In genomic region chr11:22930816-22931594, GRCh38 we compare ENCODE assay signal across 14 cellular contexts.
A peak's percentile ranks its signal among the peaks of the same experiment; 100 is the strongest.
DNase-seq lines count a peak whose midpoint lies in the region; ATAC-seq and TF ChIP-seq lines count a peak whose summit lies in the region.
"Had no signal": no experiment of that assay in that cellular context is flagged by ENCODE, and none has a peak within 500 bp of the region (broad histone marks: within the 10 kb centered on the region; RNA-seq: fewer than 3 reads in every experiment).

No MANE protein-coding gene starts in this region.

- H3K79me2 ChIP-seq in hepatocyte, result peaks cover 2% of the 10 kb centered on the region

- H3K27me3 ChIP-seq in hepatocyte, result no peaks in the 10 kb centered on the region
- H3K27me3 ChIP-seq in left ventricle myocardium inferior (ENCODE audit: low read depth), result no peaks in the 10 kb centered on the region

- H3K4me2 ChIP-seq in hepatocyte, result no peak overlapping the region

- ATAC-seq in GM18499 (IDR thresholded peaks at IDR 0.05; ENCODE audit: insufficient read depth, unreplicated experiment), result peak; percentile 96
- ATAC-seq in GM19397 (IDR thresholded peaks at IDR 0.05; ENCODE audit: unreplicated experiment), result peak; percentile 98
- ATAC-seq in HG02798 (IDR thresholded peaks at IDR 0.05; ENCODE audit: poor library complexity, unreplicated experiment), result peak; percentile 97
- peak; percentile 93 for ATAC-seq in HG03469 (IDR thresholded peaks at IDR 0.05; ENCODE audit: unreplicated experiment)
- ATAC-seq: natural killer cell treated with Interleukin-12 subunit alpha and Interleukin-12 subunit beta and Interleukin-15 and Interleukin-18, amount 100 ng/mL, for 72 hours; WTC11 had no signal

- no peak overlapping the region for H2AFZ ChIP-seq in hepatocyte

- TF ChIP-seq CTCF in hepatocyte (IDR thresholded peaks at IDR 0.05; ENCODE audit: poor library complexity) (no peak), left ventricle myocardium inferior (IDR thresholded peaks at IDR 0.05; ENCODE audit: borderline replicate concordance) (no peak)

- DNase-seq in hepatocyte (ENCODE audit: low spot score) (no peak), GM03348 (ENCODE audit: low spot score) (no peak), left ventricle myocardium inferior (no peak), SW480 (ENCODE audit: low spot score) (no peak)
- DNase-seq: activated gamma-delta T cell treated with Interleukin-2 at 50 U/mL for 16 hours; cerebellar nuclear complex; GDM1; stimulated activated CD4-positive, alpha-beta T cell treated with anti-CD3 and anti-CD28 coated beads, Interleukin-12 subunit alpha, Interleukin-12 subunit beta, amount 100 ng/mL, for 4 hours had no signal

- no peaks in the 10 kb centered on the region for H3K9me2 ChIP-seq in hepatocyte (replicated peaks; ENCODE audit: insufficient read depth)

- H3K9me3 ChIP-seq in hepatocyte (ENCODE audit: low read depth) (no peaks in the 10 kb centered on the region), left ventricle myocardium inferior (replicated peaks) (no peaks in the 10 kb centered on the region)

- H3K4me1 ChIP-seq in hepatocyte (ENCODE audit: insufficient read depth) (peaks cover 12% of the 10 kb centered on the region), left ventricle myocardium inferior (no peaks in the 10 kb centered on the region)

- 94% methylated on average over 5 of the region's 5 CpGs for WGBS in hepatocyte (ENCODE audit: low lambda C conversion rate, missing lambda C conversion rate)

- no peaks in the 10 kb centered on the region for H4K20me1 ChIP-seq in hepatocyte (ENCODE audit: insufficient read depth, poor library complexity, severe bottlenecking)

- H3K4me3 ChIP-seq in hepatocyte, result no peak overlapping the region
- H3K4me3 ChIP-seq in left ventricle myocardium inferior, result no peak overlapping the region

- H3K36me3 ChIP-seq in hepatocyte (replicated peaks; ENCODE audit: insufficient read depth, low read depth), result no peaks in the 10 kb centered on the region
- H3K36me3 ChIP-seq in left ventricle myocardium inferior, result no peaks in the 10 kb centered on the region

- H3K27ac ChIP-seq in hepatocyte, result no peak overlapping the region
- H3K27ac ChIP-seq in left ventricle myocardium inferior (replicated peaks), result no peak overlapping the region

- intact Hi-C loops in left ventricle myocardium inferior (cut with micrococcal nuclease), result no loop called here
